8 cellular contexts compared by ENCODE assay signal in the genomic region with DNA sequence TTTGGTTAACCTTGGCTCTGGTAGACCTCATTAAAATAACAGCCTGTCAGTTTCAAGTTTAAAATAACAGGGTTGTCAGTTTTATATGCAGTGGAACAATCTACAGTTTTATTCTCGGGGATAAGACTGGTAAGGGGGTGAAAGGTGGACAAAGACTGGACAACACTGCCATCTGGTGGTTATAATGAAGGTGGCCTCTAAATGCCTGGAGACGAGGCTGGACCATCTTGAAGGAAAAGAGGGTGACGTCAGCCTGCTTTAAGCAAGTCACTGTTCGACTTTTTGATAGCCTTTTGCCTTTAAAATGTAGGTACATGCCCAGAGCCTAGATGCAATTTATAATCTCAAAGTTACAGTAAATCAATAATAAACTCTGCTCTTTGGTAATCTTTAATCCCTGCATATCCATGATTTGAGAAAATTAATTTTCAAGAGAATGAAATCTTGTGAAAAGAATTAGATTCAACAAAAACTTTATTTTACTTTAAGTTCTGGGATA.
DNase-seq lines count a peak whose midpoint lies in the region; ATAC-seq, FAIRE-seq and TF ChIP-seq lines count a peak whose summit lies in the region.

No MANE protein-coding gene starts in this region.

- H3K9me3 ChIP-seq in SK-N-MC (ENCODE audit: low read depth, low read length) (no peaks in the 10 kb centered on the region), psoas muscle (no peaks in the 10 kb centered on the region)

- intact Hi-C loops in head of caudate nucleus (cut with DNase I), result no loop called here
- intact Hi-C loops in psoas muscle (cut with DNase I), result no loop called here

- H3K4me1 ChIP-seq in psoas muscle, result no peaks in the 10 kb centered on the region

- H3K9me3 Mint-ChIP-seq in activated naive CD4-positive, alpha-beta T cell treated with anti-CD3 and anti-CD28 coated beads, Interleukin-2, amount 50 U/mL, for 24 hours, result no peaks in the 10 kb centered on the region

- peak; percentile 80 for TF ChIP-seq CTCF in psoas muscle (IDR thresholded peaks at IDR 0.05)

- peak; percentile 95 for FAIRE-seq in GM12891 (lab: Jason Lieb, UNC)

- no peaks in the 10 kb centered on the region for H3K27me3 Mint-ChIP-seq in activated naive CD4-positive, alpha-beta T cell treated with anti-CD3 and anti-CD28 coated beads, Interleukin-2, amount 50 U/mL, for 24 hours

- peak overlapping the region; percentile 63 for H3K27ac Mint-ChIP-seq in activated naive CD4-positive, alpha-beta T cell treated with anti-CD3 and anti-CD28 coated beads, Interleukin-2, amount 50 U/mL, for 24 hours

- DNase-seq in GM12891 (ENCODE audit: insufficient read length, low spot score) (peak; percentile 45), NAMALWA (ENCODE audit: low spot score) (peak; percentile 95), SK-N-MC (ENCODE audit: low read depth, low spot score) (peak; percentile 92), head of caudate nucleus (peak in 41 of 42 donors; percentile 16 to 88 (median 68)), psoas muscle (no peak), cortex of kidney (lab: John Stamatoyannopoulos, UW) (no peak)

- no peaks in the 10 kb centered on the region for H3K36me3 Mint-ChIP-seq in activated naive CD4-positive, alpha-beta T cell treated with anti-CD3 and anti-CD28 coated beads, Interleukin-2, amount 50 U/mL, for 24 hours

- H3K4me3 Mint-ChIP-seq in activated naive CD4-positive, alpha-beta T cell treated with anti-CD3 and anti-CD28 coated beads, Interleukin-2, amount 50 U/mL, for 24 hours, result no peak overlapping the region

- H3K36me3 ChIP-seq in SK-N-MC (ENCODE audit: insufficient read depth, low read length) (no peaks in the 10 kb centered on the region), psoas muscle (ENCODE audit: insufficient read depth in 1 of 2, low read depth in 1 of 2) (no peaks in the 10 kb centered on the region)

- 1% methylated on average over 4 of the region's 4 CpGs for WGBS in psoas muscle, 3 donors

- peak overlapping the region; percentile 23; the same call in 1 of the 2 replicates for H3K4me3 ChIP-seq in SK-N-MC
- no peak overlapping the region for H3K4me3 ChIP-seq in psoas muscle

- no peaks in the 10 kb centered on the region for H3K27me3 ChIP-seq in psoas muscle (ENCODE audit: insufficient read depth in 3 of 3, low read length in 2 of 3)

- H3K27ac ChIP-seq in SK-N-MC, result peak overlapping the region; percentile 75; the same call in 1 of the 2 replicates
- no peak overlapping the region for H3K27ac ChIP-seq in psoas muscle

- ATAC-seq in HG02610 (IDR thresholded peaks at IDR 0.05; ENCODE audit: unreplicated experiment), result peak; percentile 98
- ATAC-seq in psoas muscle, result peak in 3 of 4 donors; percentile 75 to 88 (median 79)

- TF ChIP-seq POLR2A in GM12891 (IDR thresholded peaks at IDR 0.05; ENCODE audit: low read depth, low read length), result no peak

- H3K4me1 Mint-ChIP-seq in activated naive CD4-positive, alpha-beta T cell treated with anti-CD3 and anti-CD28 coated beads, Interleukin-2, amount 50 U/mL, for 24 hours, result peaks cover 12% of the 10 kb centered on the region

- H3K9ac ChIP-seq in SK-N-MC (ENCODE audit: insufficient read length), result peak overlapping the region; percentile 30

TF ChIP-seq in GM12891, 5 proteins besides CTCF, POLR2A, EP300 and RAD21:
- no peak for TF ChIP-seq POU2F2 (IDR thresholded peaks at IDR 0.05; ENCODE audit: low read depth, low read length)
- no peak for TF ChIP-seq SPI1 (IDR thresholded peaks at IDR 0.05; ENCODE audit: low read depth, low read length)
- TF ChIP-seq POLR2AphosphoS5 (IDR thresholded peaks at IDR 0.05; ENCODE audit: low read depth, low read length), result no peak
- no peak for TF ChIP-seq TAF1 (IDR thresholded peaks at IDR 0.05; ENCODE audit: low read depth, low read length)
- no peak for TF ChIP-seq PAX5 (IDR thresholded peaks at IDR 0.05; ENCODE audit: insufficient read depth, low read length, severe bottlenecking)

Comparison
In these comparisons a context has a peak if more than half of its experiments do, and no peak if none do; other contexts are left out.
1. DNase-seq: peak in GM12891 (single experiment), NAMALWA (single experiment), SK-N-MC (single experiment) and head of caudate nucleus (41 of 42); none in psoas muscle (0 of 2) and cortex of kidney (single experiment).